8 cellular contexts compared by ENCODE assay signal in genomic region chr2:230067990-230068657, GRCh38. TPM values are rescaled to one million over a fixed set of nuclear protein-coding genes. Genes with fewer than 3 reads are reported as not detected.
DNase-seq lines count a peak whose midpoint lies in the region; ATAC-seq, FAIRE-seq and TF ChIP-seq lines count a peak whose summit lies in the region.

No MANE protein-coding gene starts in this region.

- H3K9ac ChIP-seq in HUES48 (ENCODE audit: low read depth, low read length), result peak overlapping the region; percentile 52; the same call in 1 of the 2 replicates
- H3K9ac ChIP-seq in kidney (ENCODE audit: low read length in 2 of 2), result peak overlapping the region; percentile 46 to 67

- peak; percentile 31 for TF ChIP-seq CTCF in bronchial epithelial cell (IDR thresholded peaks at IDR 0.05; ENCODE audit: insufficient read depth, low read length, severe bottlenecking)
- TF ChIP-seq CTCF in kidney (IDR thresholded peaks at IDR 0.05; ENCODE audit: borderline replicate concordance, extremely low read depth, insufficient read depth), result peak; percentile 12

- ATAC-seq in GM18907 (IDR thresholded peaks at IDR 0.05; ENCODE audit: unreplicated experiment), result peak; percentile 48

- intact Hi-C loops in kidney (cut with DNase I), result no loop called here

- H3K27ac ChIP-seq in HUES48 (ENCODE audit: low read depth, low read length), result no peak overlapping the region
- peak overlapping the region; percentile 23 to 35 for H3K27ac ChIP-seq in kidney (ENCODE audit: low read depth in 2 of 2, low read length in 2 of 2)
- H3K27ac ChIP-seq in small intestine (ENCODE audit: low read depth in 1 of 2, low read length in 1 of 2), result peak overlapping the region in 1 of 2 donors; percentile 45

- H3K4me3 ChIP-seq in HUES48 (ENCODE audit: low read depth, low read length), result peak overlapping the region; percentile 72
- H3K4me3 ChIP-seq in bronchial epithelial cell (ENCODE audit: low read depth, low read length), result peak overlapping the region; percentile 72
- H3K4me3 ChIP-seq in kidney (ENCODE audit: low read length in 2 of 2), result peak overlapping the region; percentile 46 to 62
- H3K4me3 ChIP-seq in small intestine (ENCODE audit: low read depth in 1 of 2, low read length in 2 of 2), result peak overlapping the region; percentile 37 to 46

- H3K4me1 ChIP-seq in HUES48 (ENCODE audit: control insufficient read depth, insufficient read depth, low read length) (0 out of 2 replicates have a peak, but pooled peaks cover 3% of the 10 kb centered on the region), kidney (ENCODE audit: control insufficient read depth in 1 of 2, insufficient read depth in 1 of 2, low read depth in 1 of 2, low read length in 2 of 2) (peaks cover 0 to 4% of the 10 kb centered on the region in 2 donors), small intestine (ENCODE audit: control insufficient read depth in 2 of 2, insufficient read depth in 1 of 2, low read depth in 1 of 2, low read length in 1 of 2) (no peaks in the 10 kb centered on the region)

- peak; percentile 59 for DNase-seq in Ammon's horn (ENCODE audit: low spot score)
- peak; percentile 55 for DNase-seq in T1000 (lab: John Stamatoyannopoulos, UW)
- no peak for DNase-seq in bronchial epithelial cell (ENCODE audit: low read depth)
- peak; percentile 86 for DNase-seq in kidney
- DNase-seq in small intestine, result peak; percentile 6
- DNase-seq in DMS114 treated with DMSO at 0.1 percent for 48 hours (lab: John Stamatoyannopoulos, UW; ENCODE audit: unreplicated experiment), result no peak

- no peaks in the 10 kb centered on the region for H3K36me3 ChIP-seq in HUES48 (ENCODE audit: control insufficient read depth, insufficient read depth, low read length)
- no peaks in the 10 kb centered on the region for H3K36me3 ChIP-seq in bronchial epithelial cell (ENCODE audit: control insufficient read depth, insufficient read depth, low read length)
- no peaks in the 10 kb centered on the region for H3K36me3 ChIP-seq in kidney (ENCODE audit: control insufficient read depth in 1 of 2, insufficient read depth in 2 of 2, low read length in 2 of 2)
- H3K36me3 ChIP-seq in small intestine (ENCODE audit: control insufficient read depth in 2 of 2, insufficient read depth in 2 of 2, low read length in 2 of 2), result no peaks in the 10 kb centered on the region

- no peaks in the 10 kb centered on the region for H3K9me3 ChIP-seq in HUES48 (ENCODE audit: control insufficient read depth, insufficient read depth, low read length)
- H3K9me3 ChIP-seq in kidney (ENCODE audit: control insufficient read depth in 1 of 2, low read length in 2 of 2), result no peaks in the 10 kb centered on the region
- H3K9me3 ChIP-seq in small intestine (ENCODE audit: control insufficient read depth, low read depth), result no peaks in the 10 kb centered on the region

- FAIRE-seq in bronchial epithelial cell (lab: Jason Lieb, UNC), result no peak
- FAIRE-seq in kidney (lab: Jason Lieb, UNC), result no peak
- no peak for FAIRE-seq in small intestine (lab: Jason Lieb, UNC)

- WGBS in small intestine, 3 donors, result 0% methylated on average over 50 to 65 of the region's 65 CpGs

- H3K27me3 ChIP-seq in HUES48 (ENCODE audit: control insufficient read depth, insufficient read depth, low read length) (peaks cover 31% of the 10 kb centered on the region), bronchial epithelial cell (ENCODE audit: control insufficient read depth, insufficient read depth, low read length) (no peaks in the 10 kb centered on the region), small intestine (ENCODE audit: control insufficient read depth in 2 of 2, insufficient read depth in 2 of 2, low read length in 2 of 2) (no peaks in the 10 kb centered on the region)

RNA-seq across cellular contexts. Expression of gene SLC16A14, which starts 0.6 kb away (rescaled TPM):
- total RNA-seq in bronchial epithelial cell, result 2.4 and 5.4 TPM in 2 replicates
- 6.6 TPM for total RNA-seq in kidney
- 1.5 TPM for polyA plus RNA-seq in kidney (ENCODE audit: insufficient read depth, low read depth, low replicate concordance)
- polyA plus RNA-seq in small intestine, result 1 to 10 TPM in 1 of 3 donors, under 1 TPM in 1, not detected in 1; 0.27 to 2.0 TPM

Comparison
In these comparisons a context has a peak if more than half of its experiments do, and no peak if none do; other contexts are left out.
1. DNase-seq: peak in Ammon's horn (single experiment), T1000 (single experiment), kidney (single experiment) and small intestine (single experiment); none in bronchial epithelial cell (single experiment) and DMS114 treated with DMSO at 0.1 percent for 48 hours (single experiment).
2. Peak in every context shown above with its lines, with median percentiles within 50 percentile points of each other: H3K4me3 ChIP-seq.